15 cellular contexts compared by ENCODE assay signal in genomic region chr13:37657134-37657533, GRCh38. TPM values are rescaled to one million over a fixed set of nuclear protein-coding genes. Genes with fewer than 3 reads are reported as not detected.
DNase-seq lines count a peak whose midpoint lies in the region; ATAC-seq, FAIRE-seq and TF ChIP-seq lines count a peak whose summit lies in the region.
"Had no signal": no experiment of that assay in that cellular context is flagged by ENCODE, and none has a peak within 500 bp of the region (broad histone marks: within the 10 kb centered on the region; RNA-seq: fewer than 3 reads in every experiment).

No MANE protein-coding gene starts in this region.

- no peak overlapping the region for H2AFZ ChIP-seq in PC-9
- H2AFZ ChIP-seq in endothelial cell of umbilical vein (ENCODE audit: low read depth, low read length), result no peak overlapping the region
- no peak overlapping the region for H2AFZ ChIP-seq in Karpas-422 (ENCODE audit: low read length)

- TF ChIP-seq POLR2A in endothelial cell of umbilical vein (IDR thresholded peaks at IDR 0.05; ENCODE audit: low read depth, low read length), result no peak
- TF ChIP-seq POLR2A in thyroid gland (IDR thresholded peaks at IDR 0.05), result no peak

- POLR2A ChIA-PET in BJ (lab: Charles Lee), result no interaction called here
- POLR2A ChIA-PET in PC-9 (lab: Charles Lee; ENCODE audit: unreplicated experiment), result interaction anchor here (0.6 to 0.7 kb wide), 3 partner anchors 9 to 1029 kb away, joined by 4 to 5 read pairs (median 5); partner anchors contain the start of gene FREM2
- POLR2A ChIA-PET in endothelial cell of umbilical vein (lab: Charles Lee), result interaction anchor here (1.4 kb wide), 1 partner anchor 58 kb away, joined by 4 read pairs; no protein-coding TSS in a partner anchor

- H3K4me3 ChIP-seq in BJ (ENCODE audit: low read depth, low read length) (no peak overlapping the region), PC-9 (no peak overlapping the region), endothelial cell of umbilical vein (replicated peaks in 1 of 3; ENCODE audit: insufficient read depth in 1 of 3, low read depth in 1 of 3, low read length in 3 of 3) (no peak overlapping the region), Karpas-422 (ENCODE audit: low read length) (no peak overlapping the region), thyroid gland (replicated peaks in 1 of 3) (no peak overlapping the region)
- H3K4me3 ChIP-seq: lower lobe of right lung had no signal

- H3K4me2 ChIP-seq in PC-9 (peak overlapping the region; percentile 32), endothelial cell of umbilical vein (ENCODE audit: insufficient read depth, low read length) (peak overlapping the region; percentile 80), Karpas-422 (ENCODE audit: low read depth, low read length, poor library complexity, severe bottlenecking) (no peak overlapping the region)

- dilution Hi-C loops in endothelial cell of umbilical vein (cut with MboI; ENCODE audit: extremely low pct_ligation_motif_present, low sequenced_read_pairs), result no loop called here

- FAIRE-seq in endothelial cell of umbilical vein (lab: Jason Lieb, UNC), result peak; percentile 73

- H3K4me1 ChIP-seq in PC-9 (replicated peaks; ENCODE audit: insufficient read depth) (peaks cover 22% of the 10 kb centered on the region), endothelial cell of umbilical vein (ENCODE audit: control insufficient read depth, extremely low read depth, insufficient read depth, low read length) (peaks cover 23% of the 10 kb centered on the region), Karpas-422 (ENCODE audit: low read length) (no peaks in the 10 kb centered on the region), thyroid gland (no peaks in the 10 kb centered on the region)
- H3K4me1 ChIP-seq: lower lobe of right lung had no signal

- no peaks in the 10 kb centered on the region for H3K79me2 ChIP-seq in PC-9 (ENCODE audit: low read depth)
- no peaks in the 10 kb centered on the region for H3K79me2 ChIP-seq in endothelial cell of umbilical vein (ENCODE audit: control insufficient read depth, insufficient read depth, low read length)
- no peaks in the 10 kb centered on the region for H3K79me2 ChIP-seq in Karpas-422 (ENCODE audit: low read length)

- intact Hi-C loops in PC-9 (cut with micrococcal nuclease; ENCODE audit: unreplicated experiment), result no loop called here
- intact Hi-C loops in endothelial cell of umbilical vein (cut with micrococcal nuclease), result loop anchor here (1.0 to 2.0 kb wide), 5 partner anchors 24 to 530 kb away; no protein-coding TSS in a partner anchor
- intact Hi-C loops in thyroid gland (cut with DNase I), result no loop called here

- no peaks in the 10 kb centered on the region for H3K9me1 ChIP-seq in endothelial cell of umbilical vein (replicated peaks; ENCODE audit: control insufficient read depth, extremely low read depth, insufficient read depth, low read length)

- H3K27ac ChIP-seq in PC-9 (peak overlapping the region; percentile 79), endothelial cell of umbilical vein (ENCODE audit: insufficient read depth, low read depth, low read length) (peak overlapping the region; percentile 99), Karpas-422 (ENCODE audit: low read length) (no peak overlapping the region), thyroid gland (no peak overlapping the region)
- H3K27ac ChIP-seq: lower lobe of right lung, neutrophil had no signal

- CTCF ChIA-PET in BJ (lab: Yijun Ruan, JAX) (interaction anchor here (0.9 to 1.6 kb wide), 2 partner anchors 12 to 15 kb away, joined by 3 to 5 read pairs; no protein-coding TSS in a partner anchor), PC-9 (lab: Charles Lee) (no interaction called here), endothelial cell of umbilical vein (lab: Charles Lee) (interaction anchor here (0.6 to 2.2 kb wide), 12 partner anchors 8 to 925 kb away, joined by 3 to 8 read pairs (median 4); no protein-coding TSS in a partner anchor)

- ATAC-seq in GM18517 (IDR thresholded peaks at IDR 0.05; ENCODE audit: unreplicated experiment), result no peak
- ATAC-seq: lower lobe of right lung had no signal

- H3K36me3 ChIP-seq in BJ (ENCODE audit: control insufficient read depth, insufficient read depth, low read length), result no peaks in the 10 kb centered on the region
- H3K36me3 ChIP-seq in PC-9 (ENCODE audit: low read depth), result no peaks in the 10 kb centered on the region
- no peaks in the 10 kb centered on the region for H3K36me3 ChIP-seq in endothelial cell of umbilical vein (ENCODE audit: control insufficient read depth in 2 of 2, extremely low read depth in 1 of 2, insufficient read depth in 2 of 2, low read length in 2 of 2)
- no peaks in the 10 kb centered on the region for H3K36me3 ChIP-seq in Karpas-422 (ENCODE audit: insufficient read depth, low read length)
- H3K36me3 ChIP-seq in thyroid gland, result no peaks in the 10 kb centered on the region
- H3K36me3 ChIP-seq: lower lobe of right lung, neutrophil had no signal

- WGBS in thyroid gland, 2 donors, result 77 to 82% methylated on average over 2 of the region's 2 CpGs

- BruUV-seq in PC-9 (replicated peaks; lab: Mats Ljungman, UMichigan), result TSS peak; percentile 96
- BruUV-seq in endothelial cell of umbilical vein (replicated peaks; lab: Mats Ljungman, UMichigan), result TSS peak; percentile 93

- no peaks in the 10 kb centered on the region for H3K27me3 ChIP-seq in BJ (ENCODE audit: control insufficient read depth, insufficient read depth, low read length)
- no peaks in the 10 kb centered on the region for H3K27me3 ChIP-seq in PC-9 (ENCODE audit: insufficient read depth, low read depth)
- H3K27me3 ChIP-seq in endothelial cell of umbilical vein (ENCODE audit: control insufficient read depth in 2 of 2, insufficient read depth in 2 of 2, low read length in 2 of 2), result no peaks in the 10 kb centered on the region
- H3K27me3 ChIP-seq in Karpas-422 (ENCODE audit: low read length), result no peaks in the 10 kb centered on the region
- no peaks in the 10 kb centered on the region for H3K27me3 ChIP-seq in thyroid gland
- H3K27me3 ChIP-seq: neutrophil had no signal

- DNase-seq in BJ (ENCODE audit: low read depth) (peak; percentile 24), PC-9 (no peak), endothelial cell of umbilical vein (ENCODE audit: low read depth, low spot score) (peak; percentile 91), non-pigmented ciliary epithelial cell (ENCODE audit: low read depth) (peak; percentile 70), UCSD-AML1 (lab: John Stamatoyannopoulos, UW; ENCODE audit: unreplicated experiment) (no peak), Karpas-422 (no peak), thyroid gland (no peak)
- DNase-seq: activated CD4-positive, alpha-beta memory T cell treated with anti-CD3 and anti-CD28 coated beads for 36 hours; endodermal cell; lower lobe of right lung; NCI-H187 treated with DMSO at 0.1 percent for 48 hours; NCI-H69; T-helper 9 cell had no signal

- H4K20me1 ChIP-seq in PC-9 (ENCODE audit: insufficient read depth), result no peaks in the 10 kb centered on the region
- no peaks in the 10 kb centered on the region for H4K20me1 ChIP-seq in endothelial cell of umbilical vein (replicated peaks; ENCODE audit: control insufficient read depth, extremely low read depth, insufficient read depth, low read length)
- H4K20me1 ChIP-seq in Karpas-422 (ENCODE audit: insufficient read depth, low read depth, low read length), result no peaks in the 10 kb centered on the region

- TF ChIP-seq CTCF in BJ (IDR thresholded peaks at IDR 0.05; ENCODE audit: insufficient read depth, low read depth, low read length), result no peak
- TF ChIP-seq CTCF in PC-9 (conservative IDR thresholded peaks at IDR 0.05), result no peak
- no peak for TF ChIP-seq CTCF in endothelial cell of umbilical vein (IDR thresholded peaks at IDR 0.05; ENCODE audit: extremely low read depth in 1 of 2, insufficient read depth in 1 of 2, low read depth in 1 of 2, low read length in 2 of 2)
- no peak for TF ChIP-seq CTCF in thyroid gland (IDR thresholded peaks at IDR 0.05)

- no peaks in the 10 kb centered on the region for H3K9me2 ChIP-seq in PC-9 (ENCODE audit: insufficient read depth)
- H3K9me2 ChIP-seq in Karpas-422 (replicated peaks; ENCODE audit: insufficient read depth, low read length), result no peaks in the 10 kb centered on the region

- H3K9ac ChIP-seq in endothelial cell of umbilical vein (replicated peaks; ENCODE audit: extremely low read depth, insufficient read depth, low read length) (peak overlapping the region; percentile 86), Karpas-422 (ENCODE audit: low read length) (no peak overlapping the region)

- H3K9me3 ChIP-seq in PC-9 (ENCODE audit: insufficient read depth, low read depth) (0 out of 2 replicates have a peak, but pooled peaks cover 3% of the 10 kb centered on the region), endothelial cell of umbilical vein (replicated peaks; ENCODE audit: control insufficient read depth, insufficient read depth, low read length) (no peaks in the 10 kb centered on the region), Karpas-422 (ENCODE audit: low read length) (no peaks in the 10 kb centered on the region), thyroid gland (no peaks in the 10 kb centered on the region)
- H3K9me3 ChIP-seq: lower lobe of right lung, neutrophil had no signal

- H3F3A ChIP-seq in PC-9 (ENCODE audit: insufficient read depth, low read depth), result peaks cover 19% of the 10 kb centered on the region; the same call in 1 of the 2 replicates

TF ChIP-seq in endothelial cell of umbilical vein, 7 proteins besides CTCF, POLR2A, EP300 and RAD21:
- TF ChIP-seq JUN (IDR thresholded peaks at IDR 0.05; ENCODE audit: borderline replicate concordance, insufficient read depth, insufficient read length, low read depth) (peak; percentile 77), POLR2AphosphoS5 (IDR thresholded peaks at IDR 0.05; ENCODE audit: insufficient read depth, low read depth, low read length) (peak; percentile 17), GATA2 (IDR thresholded peaks at IDR 0.05; ENCODE audit: insufficient read depth, insufficient read length, low read depth, low read length) (peak; percentile 31), EZH2 (IDR thresholded peaks at IDR 0.05; ENCODE audit: borderline replicate concordance, low read depth, low read length, severe bottlenecking) (no peak)
TF ChIP-seq in endothelial cell of umbilical vein: peak in this region for 3.

RNA-seq across cellular contexts. Expression of gene POSTN, which starts 58.6 kb away (rescaled TPM):
- polyA plus RNA-seq in BJ (2011; rRNA removed), result 235 and 341 TPM in 2 replicates
- polyA minus RNA-seq in BJ (2011; rRNA and poly(A)+ RNA removed), result 59.1 and 66.8 TPM in 2 replicates
- not detected in 2 replicates for total RNA-seq in PC-9 (2021)
- 0.29 and 0.55 TPM in 2 replicates for total RNA-seq in endothelial cell of umbilical vein
- polyA plus RNA-seq in endothelial cell of umbilical vein, result 0.29 and 0.41 TPM in 2 replicates
- polyA plus RNA-seq in endothelial cell of umbilical vein (2011; cell fraction: cytosol; rRNA removed), result 0.63 and 0.85 TPM in 2 replicates
- polyA plus RNA-seq in endothelial cell of umbilical vein (2011; cell fraction: nucleus; rRNA removed), result 1.0 and 1.6 TPM in 2 replicates
- polyA plus RNA-seq in endothelial cell of umbilical vein (2012), result 3.3 and 6.9 TPM in 2 replicates
- polyA minus RNA-seq in endothelial cell of umbilical vein, result 0.70 and 1.6 TPM in 2 replicates
- not detected for polyA minus RNA-seq in endothelial cell of umbilical vein (2011; cell fraction: cytosol; rRNA and poly(A)+ RNA removed)
- polyA minus RNA-seq in endothelial cell of umbilical vein (2011; cell fraction: nucleus; rRNA and poly(A)+ RNA removed), result 0.96 and 1.2 TPM in 2 replicates
- not detected in 2 replicates for total RNA-seq in Karpas-422 (2014; rRNA removed; shearing (Covaris generic); ENCODE audit: low replicate concordance)
- total RNA-seq in thyroid gland, result 10 to 100 TPM in 2 of 4 donors, 1 to 10 TPM in 2; 7.8 to 27.8 (median 11.8) TPM
- total RNA-seq: activated CD4-positive, alpha-beta memory T cell treated with anti-CD3 and anti-CD28 coated beads for 36 hours had no signal

Comparison
In these comparisons a context has a peak if more than half of its experiments do, and no peak if none do; other contexts are left out.
1. DNase-seq: peak in BJ (single experiment), endothelial cell of umbilical vein (single experiment) and non-pigmented ciliary epithelial cell (single experiment); none in PC-9 (0 of 2), UCSD-AML1 (single experiment), Karpas-422 (single experiment) and thyroid gland (0 of 2).
2. H3K27ac ChIP-seq: peak in PC-9 (single experiment) and endothelial cell of umbilical vein (single experiment); none in Karpas-422 (single experiment) and thyroid gland (0 of 3).